1 cellular context compared by ENCODE assay signal in the genomic region with DNA sequence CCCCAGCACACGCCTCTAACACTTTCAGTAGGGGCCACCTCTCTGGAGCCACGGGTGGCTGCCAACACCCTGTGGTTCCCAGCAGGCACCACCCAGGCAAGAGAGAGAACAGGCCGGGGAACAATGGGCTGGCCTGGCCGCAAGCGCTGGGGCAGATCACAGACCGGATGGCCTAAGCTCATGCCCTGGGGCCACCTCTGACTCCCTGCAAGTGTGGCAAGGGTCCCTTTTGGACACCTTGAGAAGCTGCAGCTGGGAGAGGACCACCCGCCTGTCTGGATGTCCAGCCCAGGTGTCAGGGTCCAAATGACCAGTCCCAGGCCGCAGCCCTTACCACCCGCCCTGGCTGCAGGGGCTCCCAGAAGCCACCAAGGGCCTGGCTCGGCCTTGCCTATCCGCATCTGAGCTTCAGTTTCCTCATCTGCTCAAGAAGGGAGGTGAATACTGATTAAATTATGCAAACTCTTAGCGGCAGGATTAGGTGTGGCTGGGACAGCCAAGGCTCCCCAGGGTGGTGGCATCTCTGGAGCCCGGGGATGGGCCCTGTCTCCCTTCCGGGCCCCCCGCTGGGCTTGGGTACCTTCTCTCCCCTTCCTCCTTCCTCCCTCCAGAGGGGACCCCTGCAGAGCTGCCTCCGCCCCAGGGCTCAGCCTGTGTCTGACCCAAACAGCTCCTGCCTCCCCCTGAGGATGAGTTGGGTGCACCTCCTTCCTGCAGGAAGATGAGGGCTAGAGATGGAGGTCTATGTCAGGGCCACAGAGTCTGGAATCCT.
A peak's percentile ranks its signal among the peaks of the same experiment; 100 is the strongest.
TF ChIP-seq lines count a peak whose summit lies in the region.

No MANE protein-coding gene starts in this region.

TF ChIP-seq in H1, 55 proteins besides CTCF, POLR2A, EP300 and RAD21:
- TF ChIP-seq POLR2AphosphoS5 (IDR thresholded peaks at IDR 0.05; ENCODE audit: low read depth, low read length) (0 out of 2 replicates have a peak, but pooled peaks have one; percentile 17), FOSL1 (IDR thresholded peaks at IDR 0.05; ENCODE audit: insufficient read depth, low read depth, low read length) (no peak)
TF ChIP-seq in H1: peak in this region for 1.
